Comparison of ENCODE assay signal across 12 cellular contexts in the genomic region with DNA sequence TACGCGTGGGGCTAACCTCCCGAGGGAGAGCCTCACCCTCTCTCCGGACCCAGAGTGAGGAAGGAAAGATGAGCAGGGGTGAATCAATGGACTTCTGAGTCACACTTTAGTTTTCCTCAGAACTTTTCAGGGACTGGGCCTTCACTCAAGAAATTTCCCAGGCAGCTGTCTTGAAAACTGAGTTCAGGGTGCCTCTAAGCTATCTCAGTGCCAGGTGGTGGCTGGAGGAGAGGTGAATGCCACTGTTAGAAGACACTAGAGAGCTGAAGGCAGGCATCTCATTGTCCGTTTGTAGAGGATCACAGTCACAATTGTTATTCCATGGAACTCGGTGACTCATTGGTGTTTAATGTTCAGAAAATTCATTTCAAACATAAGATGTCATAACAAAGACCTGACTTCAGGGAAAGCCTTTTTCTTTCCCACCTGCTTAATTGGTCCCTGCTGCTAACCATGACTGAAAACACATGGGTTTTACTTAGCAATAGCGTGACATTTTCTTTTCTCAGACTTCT. TPM values are rescaled to one million over a fixed set of nuclear protein-coding genes. Genes with fewer than 3 reads are reported as not detected.
A peak's percentile ranks its signal among the peaks of the same experiment; 100 is the strongest.
DNase-seq lines count a peak whose midpoint lies in the region; TF ChIP-seq lines count a peak whose summit lies in the region.
"Had no signal": no experiment of that assay in that cellular context is flagged by ENCODE, and none has a peak within 500 bp of the region (broad histone marks: within the 10 kb centered on the region; RNA-seq: fewer than 3 reads in every experiment).

No MANE protein-coding gene starts in this region.

- peaks cover 16 to 34% (median 22%) of the 10 kb centered on the region in 3 donors for H3K4me1 Mint-ChIP-seq in CD8-positive, alpha-beta memory T cell
- H3K4me1 Mint-ChIP-seq in nephron progenitor cell, result peaks cover 39% of the 10 kb centered on the region

- no peak overlapping the region for H3K4me3 ChIP-seq in CD8-positive, alpha-beta memory T cell (ENCODE audit: low read length)
- no peak overlapping the region for H3K4me3 ChIP-seq in MG63
- H3K4me3 ChIP-seq in breast epithelium, result no peak overlapping the region
- no peak overlapping the region for H3K4me3 ChIP-seq in muscle layer of duodenum (ENCODE audit: low read depth in 1 of 2, low read length in 2 of 2)
- H3K4me3 ChIP-seq in BE2C (ENCODE audit: low read depth, low read length), result no peak overlapping the region
- H3K4me3 ChIP-seq: upper lobe of left lung had no signal

- H3K27ac Mint-ChIP-seq in CD8-positive, alpha-beta memory T cell, result peak overlapping the region in 2 of 8 donors; percentile 60 to 92
- H3K27ac Mint-ChIP-seq in nephron progenitor cell, result no peak overlapping the region

- no peak for DNase-seq in CD8-positive, alpha-beta memory T cell
- DNase-seq in MG63 (peak; percentile 46), breast epithelium (ENCODE audit: low spot score in 2 of 2) (peak in 1 of 2 donors; percentile 12), BE2C (no peak), nephron progenitor cell (no peak), NCI-H1048 (lab: John Stamatoyannopoulos, UW) (no peak)
- no peak for DNase-seq in stimulated activated CD4-positive, alpha-beta T cell treated with anti-CD3 and anti-CD28 coated beads, Interleukin-2, amount 100 ng/mL, for 24 hours
- DNase-seq: caudate nucleus, NCI-H2081 treated with DMSO at 0.1 percent for 48 hours, upper lobe of left lung had no signal

- no peaks in the 10 kb centered on the region for H3K27me3 ChIP-seq in CD8-positive, alpha-beta memory T cell (ENCODE audit: insufficient read depth, low read length, poor library complexity, severe bottlenecking)
- H3K27me3 ChIP-seq in MG63 (no peaks in the 10 kb centered on the region), breast epithelium (no peaks in the 10 kb centered on the region), muscle layer of duodenum (ENCODE audit: low read depth, low read length) (no peaks in the 10 kb centered on the region), BE2C (no peaks in the 10 kb centered on the region)
- H3K27me3 ChIP-seq: upper lobe of left lung had no signal

- peak overlapping the region in 4 of 7 donors; percentile 15 to 89 (median 66) for H3K4me3 Mint-ChIP-seq in CD8-positive, alpha-beta memory T cell
- no peak overlapping the region for H3K4me3 Mint-ChIP-seq in nephron progenitor cell
- H3K4me3 Mint-ChIP-seq: neural crest cell had no signal

- no peaks in the 10 kb centered on the region for H3K36me3 ChIP-seq in CD8-positive, alpha-beta memory T cell (ENCODE audit: insufficient read depth, low read length)
- no peaks in the 10 kb centered on the region for H3K36me3 ChIP-seq in MG63
- H3K36me3 ChIP-seq in breast epithelium, result no peaks in the 10 kb centered on the region
- no peaks in the 10 kb centered on the region for H3K36me3 ChIP-seq in muscle layer of duodenum (ENCODE audit: control insufficient read depth in 1 of 2, insufficient read depth in 2 of 2, low read length in 2 of 2)
- no peaks in the 10 kb centered on the region for H3K36me3 ChIP-seq in BE2C
- H3K36me3 ChIP-seq: upper lobe of left lung had no signal

- H3K4me1 ChIP-seq in CD8-positive, alpha-beta memory T cell (ENCODE audit: insufficient read depth, low read length), result peaks cover 11% of the 10 kb centered on the region
- H3K4me1 ChIP-seq in breast epithelium, result no peaks in the 10 kb centered on the region
- H3K4me1 ChIP-seq in muscle layer of duodenum (ENCODE audit: control insufficient read depth in 1 of 2, insufficient read depth in 2 of 2, low read length in 2 of 2), result peaks cover 14 to 18% of the 10 kb centered on the region in 2 donors
- no peaks in the 10 kb centered on the region for H3K4me1 ChIP-seq in BE2C

- no peak overlapping the region for H3K27ac ChIP-seq in CD8-positive, alpha-beta memory T cell (ENCODE audit: low read depth, low read length)
- H3K27ac ChIP-seq in breast epithelium (peak overlapping the region; percentile 44 to 52), muscle layer of duodenum (ENCODE audit: low read length) (peak overlapping the region; percentile 25)

- TF ChIP-seq CTCF in breast epithelium (IDR thresholded peaks at IDR 0.05), result no peak
- no peak for TF ChIP-seq CTCF in BE2C (IDR thresholded peaks at IDR 0.05; ENCODE audit: low read depth, low read length)
- TF ChIP-seq CTCF in nephron progenitor cell (IDR thresholded peaks at IDR 0.05), result no peak

- no peaks in the 10 kb centered on the region for H3K9me3 Mint-ChIP-seq in CD8-positive, alpha-beta memory T cell
- no peaks in the 10 kb centered on the region for H3K9me3 Mint-ChIP-seq in nephron progenitor cell
- H3K9me3 Mint-ChIP-seq: neural crest cell had no signal

- CTCF ChIA-PET in CD8-positive, alpha-beta memory T cell (lab: Charles Lee), result interaction anchor here (1.0 to 8.6 kb wide), 4 partner anchors 8 to 226 kb away, joined by 3 to 65 read pairs (median 3); a partner anchor contains a TSS

- intact Hi-C loops in breast epithelium (cut with DNase I; ENCODE audit: low total_unique reads), result no loop called here

- H3K9me3 ChIP-seq in CD8-positive, alpha-beta memory T cell (ENCODE audit: low read length), result no peaks in the 10 kb centered on the region
- no peaks in the 10 kb centered on the region for H3K9me3 ChIP-seq in MG63
- no peaks in the 10 kb centered on the region for H3K9me3 ChIP-seq in breast epithelium
- H3K9me3 ChIP-seq in muscle layer of duodenum (ENCODE audit: control insufficient read depth in 1 of 2, low read length in 2 of 2), result no peaks in the 10 kb centered on the region
- no peaks in the 10 kb centered on the region for H3K9me3 ChIP-seq in BE2C
- H3K9me3 ChIP-seq: upper lobe of left lung had no signal

- peaks cover 0 to 1% (median 0%) of the 10 kb centered on the region in 3 donors for H3K36me3 Mint-ChIP-seq in CD8-positive, alpha-beta memory T cell
- H3K36me3 Mint-ChIP-seq in nephron progenitor cell (ENCODE audit: low read depth), result no peaks in the 10 kb centered on the region

- TF ChIP-seq POLR2A in breast epithelium (IDR thresholded peaks at IDR 0.05), result no peak

- H3K27me3 Mint-ChIP-seq in CD8-positive, alpha-beta memory T cell, result peaks cover 7 to 17% of the 10 kb centered on the region in 2 donors
- peaks cover 22% of the 10 kb centered on the region for H3K27me3 Mint-ChIP-seq in nephron progenitor cell (ENCODE audit: low read depth, poor library complexity)

- POLR2A ChIA-PET in CD8-positive, alpha-beta memory T cell (lab: Charles Lee), result no interaction called here

RNA-seq across cellular contexts. Expression of a gene that starts 5.3 kb away (rescaled TPM):
- total RNA-seq in CD8-positive, alpha-beta memory T cell, result 10 to 100 TPM; 62.1 to 66.0 TPM
- polyA plus RNA-seq in CD8-positive, alpha-beta memory T cell, result 86.0 TPM
- 45.1 and 59.9 TPM in 2 replicates for total RNA-seq in MG63 (2014; rRNA removed; shearing (Covaris generic); ENCODE audit: low replicate concordance)
- total RNA-seq in breast epithelium, result 100 to 1,000 TPM; 100 to 146 (median 137) TPM
- 58.5 TPM for polyA plus RNA-seq in BE2C (2012; ENCODE audit: insufficient read depth, insufficient read length, low read depth)

RNA-seq across cellular contexts. Expression of a gene that starts 23.1 kb away (rescaled TPM):
- total RNA-seq in CD8-positive, alpha-beta memory T cell, result 10 to 100 TPM; 15.6 to 18.5 TPM
- polyA plus RNA-seq in CD8-positive, alpha-beta memory T cell, result 53.5 TPM
- total RNA-seq in MG63 (2014; rRNA removed; shearing (Covaris generic); ENCODE audit: low replicate concordance), result 4.2 and 17.6 TPM in 2 replicates
- total RNA-seq in breast epithelium, result 10 to 100 TPM; 23.6 to 64.6 (median 24.9) TPM
- 19.9 TPM for polyA plus RNA-seq in BE2C (2012; ENCODE audit: insufficient read depth, insufficient read length, low read depth)
